ENCODE assay signal across 15 cellular contexts in the genomic region with DNA sequence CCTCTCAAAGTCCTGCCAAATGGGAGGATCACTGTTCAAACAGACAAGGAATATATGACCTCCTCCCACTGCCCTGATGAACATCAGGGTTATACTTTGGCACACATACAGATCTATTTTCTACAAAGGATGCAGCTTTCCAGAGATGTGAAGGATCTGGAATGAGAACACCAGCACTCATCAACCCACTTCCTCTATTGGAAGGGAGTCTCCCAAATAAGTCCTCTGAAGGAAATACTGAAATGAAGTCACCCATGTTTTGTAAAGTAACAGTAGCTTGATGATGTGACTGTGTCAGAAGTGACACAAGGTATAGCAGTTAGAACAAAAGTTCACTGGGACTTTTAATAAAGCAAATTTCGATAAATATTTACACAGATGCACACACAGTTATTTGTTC.
DNase-seq lines count a peak whose midpoint lies in the region; ATAC-seq and TF ChIP-seq lines count a peak whose summit lies in the region.
"Had no signal": no experiment of that assay in that cellular context is flagged by ENCODE, and none has a peak within 500 bp of the region (broad histone marks: within the 10 kb centered on the region; RNA-seq: fewer than 3 reads in every experiment).

No MANE protein-coding gene starts in this region.

- no peaks in the 10 kb centered on the region for H3K4me1 Mint-ChIP-seq in activated naive CD4-positive, alpha-beta T cell treated with anti-CD3 and anti-CD28 coated beads for 36 hours (ENCODE audit: low read depth)
- H3K4me1 Mint-ChIP-seq: activated naive CD4-positive, alpha-beta T cell treated with anti-CD3 and anti-CD28 coated beads, Interleukin-2, amount 50 U/mL, for 24 hours had no signal

- H3K36me3 Mint-ChIP-seq in activated naive CD4-positive, alpha-beta T cell treated with anti-CD3 and anti-CD28 coated beads for 36 hours (ENCODE audit: low read depth): no peaks in the 10 kb centered on the region
- H3K36me3 Mint-ChIP-seq: activated naive CD4-positive, alpha-beta T cell treated with anti-CD3 and anti-CD28 coated beads, Interleukin-2, amount 50 U/mL, for 24 hours had no signal

- no peak overlapping the region for H3K9ac ChIP-seq in SK-N-MC (ENCODE audit: insufficient read length)
- H3K9ac ChIP-seq in skeletal muscle tissue (ENCODE audit: low read depth in 1 of 3, low read length in 3 of 3): no peak overlapping the region

- H3K4me3 Mint-ChIP-seq in activated naive CD4-positive, alpha-beta T cell treated with anti-CD3 and anti-CD28 coated beads for 36 hours: no peak overlapping the region
- H3K4me3 Mint-ChIP-seq: activated naive CD4-positive, alpha-beta T cell treated with anti-CD3 and anti-CD28 coated beads, Interleukin-2, amount 50 U/mL, for 24 hours had no signal

- H3K27me3 Mint-ChIP-seq in activated naive CD4-positive, alpha-beta T cell treated with anti-CD3 and anti-CD28 coated beads for 36 hours (ENCODE audit: low read depth): peaks cover 13% of the 10 kb centered on the region
- H3K27me3 Mint-ChIP-seq: activated naive CD4-positive, alpha-beta T cell treated with anti-CD3 and anti-CD28 coated beads, Interleukin-2, amount 50 U/mL, for 24 hours had no signal

- no peak overlapping the region for H3K27ac Mint-ChIP-seq in activated naive CD4-positive, alpha-beta T cell treated with anti-CD3 and anti-CD28 coated beads for 36 hours
- H3K27ac Mint-ChIP-seq: activated naive CD4-positive, alpha-beta T cell treated with anti-CD3 and anti-CD28 coated beads, Interleukin-2, amount 50 U/mL, for 24 hours had no signal

- intact Hi-C loops in heart right ventricle (cut with DNase I): loop anchor here in 1 of 10 donors (5.0 kb wide), 1 partner anchor 89 kb away; no protein-coding TSS in a partner anchor
- intact Hi-C loops in activated naive CD4-positive, alpha-beta T cell treated with anti-CD3 and anti-CD28 coated beads for 36 hours (cut with micrococcal nuclease): no loop called here

- peak; percentile 70 to 91 (median 84) for ATAC-seq in heart right ventricle
- ATAC-seq: left colon had no signal

- TF ChIP-seq CTCF in heart right ventricle (IDR thresholded peaks at IDR 0.05): no peak

- H3K27me3 ChIP-seq in heart right ventricle: no peaks in the 10 kb centered on the region
- no peaks in the 10 kb centered on the region for H3K27me3 ChIP-seq in skeletal muscle tissue (ENCODE audit: control insufficient read depth in 3 of 3, insufficient read depth in 3 of 3, low read length in 3 of 3)

- 48 to 59% methylated on average over 1 of the region's 1 CpG for WGBS in heart right ventricle, 2 donors

- H3K36me3 ChIP-seq in SK-N-MC (ENCODE audit: insufficient read depth, low read length) (no peaks in the 10 kb centered on the region), heart right ventricle (peaks cover 0 to 21% (median 0%) of the 10 kb centered on the region in 9 donors), skeletal muscle tissue (ENCODE audit: control insufficient read depth in 3 of 3, insufficient read depth in 3 of 3, low read length in 3 of 3) (peaks cover 0 to 2% (median 0%) of the 10 kb centered on the region in 3 donors)

- no peaks in the 10 kb centered on the region for H3K9me3 Mint-ChIP-seq in activated naive CD4-positive, alpha-beta T cell treated with anti-CD3 and anti-CD28 coated beads for 36 hours
- H3K9me3 Mint-ChIP-seq: activated naive CD4-positive, alpha-beta T cell treated with anti-CD3 and anti-CD28 coated beads, Interleukin-2, amount 50 U/mL, for 24 hours had no signal

- H3K27ac ChIP-seq in SK-N-MC (peak overlapping the region; percentile 44; the same call in 1 of the 2 replicates), heart right ventricle (peak overlapping the region in 9 of 10 donors; percentile 31 to 80 (median 57)), skeletal muscle tissue (ENCODE audit: low read depth, low read length) (peak overlapping the region; percentile 6)

- no peaks in the 10 kb centered on the region for H3K9me3 ChIP-seq in SK-N-MC (ENCODE audit: low read depth, low read length)
- H3K9me3 ChIP-seq in heart right ventricle: no peaks in the 10 kb centered on the region
- H3K9me3 ChIP-seq in skeletal muscle tissue (ENCODE audit: control insufficient read depth in 3 of 3, low read length in 3 of 3): no peaks in the 10 kb centered on the region

- in situ Hi-C loops in G401 (cut with HindIII; ENCODE audit: low sequenced_read_pairs): no loop called here

- H3K4me3 ChIP-seq in SK-N-MC (peak overlapping the region; percentile 26; the same call in 1 of the 2 replicates), heart right ventricle (no peak overlapping the region), skeletal muscle tissue (ENCODE audit: low read length in 3 of 3) (no peak overlapping the region)
- H3K4me3 ChIP-seq: skin epidermis had no signal

- DNase-seq in G401 (ENCODE audit: low spot score) (peak; percentile 25), SK-N-MC (ENCODE audit: low read depth, low spot score) (no peak), heart right ventricle (peak in 1 of 2 donors; percentile 45), SIG-M5 treated with dmso at 0.1 percent for 504 hours (lab: John Stamatoyannopoulos, UW; ENCODE audit: unreplicated experiment) (no peak), NCI-H1930 (lab: John Stamatoyannopoulos, UW) (no peak), NCI-H82 (lab: John Stamatoyannopoulos, UW) (no peak)
- DNase-seq in activated naive CD4-positive, alpha-beta T cell treated with anti-CD3 and anti-CD28 coated beads for 36 hours: no peak
- DNase-seq: activated CD4-positive, alpha-beta T cell treated with anti-CD3 and anti-CD28 coated beads for 4 hours; DMS79; left colon; NCI-H1092 treated with DMSO at 0.1 percent for 48 hours; RPMI8226 had no signal

- H3K4me1 ChIP-seq in heart right ventricle (peaks cover 17 to 86% (median 66%) of the 10 kb centered on the region in 9 donors), skeletal muscle tissue (ENCODE audit: control insufficient read depth in 3 of 3, insufficient read depth in 3 of 3, low read length in 3 of 3) (peaks cover 40 to 44% (median 44%) of the 10 kb centered on the region in 3 donors)

- CTCF ChIA-PET in activated naive CD4-positive, alpha-beta T cell treated with anti-CD3 and anti-CD28 coated beads for 36 hours (lab: Charles Lee): no interaction called here

Comparison
In these comparisons a context has a peak if more than half of its experiments do, and no peak if none do; other contexts are left out.
1. H3K27ac ChIP-seq: peak in every context shown above with its lines; median percentile 57 in heart right ventricle; 44 in SK-N-MC; 6 in skeletal muscle tissue.